26 cellular contexts compared by ENCODE assay signal in genomic region chr9:127492616-127493015, GRCh38.
"Had no signal": no experiment of that assay in that cellular context is flagged by ENCODE, and none has a peak within 500 bp of the region (broad histone marks: within the 10 kb centered on the region; RNA-seq: fewer than 3 reads in every experiment).

No MANE protein-coding gene starts in this region.

- H3K4me1 ChIP-seq: breast epithelium, right lobe of liver had no signal

- DNase-seq: activated CD4-positive, alpha-beta T cell treated with anti-CD3 and anti-CD28 coated beads, Interleukin-2, amount 50 U/mL, for 4 hours; activated CD8-positive, alpha-beta memory T cell treated with anti-CD3 and anti-CD28 coated beads, Interleukin-2, amount 50 U/mL, for 48 hours; activated naive CD4-positive, alpha-beta T cell; activated T-cell treated with anti-CD3 and anti-CD28 coated beads, Interleukin-2, amount 50 U/mL, for 4 hours; adrenal gland; foreskin fibroblast; immature natural killer cell; right lobe of liver; small intestine; stimulated activated CD4-positive, alpha-beta T cell treated with anti-CD3 and anti-CD28 coated beads, Interleukin-2, amount 100 ng/mL, for 24 hours; stomach; T1000 had no signal

- H3K27ac ChIP-seq: adrenal gland, ascending aorta, breast epithelium, coronary artery, right lobe of liver, stomach, suprapubic skin, tibial nerve had no signal

- H3K36me3 ChIP-seq: breast epithelium had no signal

- H3K27ac Mint-ChIP-seq: activated naive CD8-positive, alpha-beta T cell; activated T-helper 2 cell treated with anti-CD3 and anti-CD28 coated beads, Interferon-gamma antibody, Interleukin-2, Interleukin-4, amounts not matched to agents 10 μg/mL and 5 μg/mL and 100 μg/mL, durations not matched to agents 14 hours and 24 hours and 36 hours; immature natural killer cell; mesothelial cell of epicardium; natural killer cell treated with Interleukin-12 subunit alpha and Interleukin-12 subunit beta and Interleukin-15 and Interleukin-18, amount 100 ng/mL, for 72 hours; stimulated activated effector memory CD8-positive, alpha-beta T cell treated with anti-CD3 and anti-CD28 coated beads, Interleukin-12 subunit alpha, Interleukin-12 subunit beta, amount 100 ng/mL, for 72 hours; WTC11 had no signal

- H3K4me3 ChIP-seq: adrenal gland, ascending aorta, breast epithelium, coronary artery, lung, right lobe of liver, stomach, suprapubic skin, tibial nerve had no signal

- H3K27me3 Mint-ChIP-seq: activated naive CD8-positive, alpha-beta T cell; central memory CD8-positive, alpha-beta T cell; natural killer cell treated with Interleukin-12 subunit alpha and Interleukin-12 subunit beta and Interleukin-15 and Interleukin-18, amount 100 ng/mL, for 72 hours had no signal

- H3K9me3 ChIP-seq: adrenal gland, ascending aorta, breast epithelium, right lobe of liver, stomach, suprapubic skin, tibial nerve had no signal

- H3K36me3 Mint-ChIP-seq: natural killer cell treated with Interleukin-12 subunit alpha and Interleukin-12 subunit beta and Interleukin-15 and Interleukin-18, amount 100 ng/mL, for 72 hours had no signal

- ATAC-seq: activated T-cell treated with anti-CD3 and anti-CD28 coated beads, Interleukin-2, amount 50 U/mL, for 4 hours; left lobe of liver; natural killer cell treated with Interleukin-12 subunit alpha and Interleukin-12 subunit beta and Interleukin-15 and Interleukin-18, amount 100 ng/mL, for 72 hours; right lobe of liver; WTC11 had no signal

- H3K27me3 ChIP-seq: adrenal gland, ascending aorta, breast epithelium, right lobe of liver, stomach, suprapubic skin, tibial nerve had no signal

- H3K4me3 Mint-ChIP-seq: activated naive CD8-positive, alpha-beta T cell; activated T-cell treated with anti-CD3 and anti-CD28 coated beads, Interleukin-2, amount 50 U/mL, for 4 hours; central memory CD8-positive, alpha-beta T cell; immature natural killer cell; mesothelial cell of epicardium; natural killer cell treated with Interleukin-12 subunit alpha and Interleukin-12 subunit beta and Interleukin-15 and Interleukin-18, amount 100 ng/mL, for 72 hours; stimulated activated effector memory CD8-positive, alpha-beta T cell treated with anti-CD3 and anti-CD28 coated beads, Interleukin-12 subunit alpha, Interleukin-12 subunit beta, amount 100 ng/mL, for 72 hours; WTC11 had no signal

- H3K9me3 Mint-ChIP-seq: activated T-cell treated with anti-CD3 and anti-CD28 coated beads, Interleukin-2, amount 50 U/mL, for 4 hours; activated T-helper 2 cell treated with anti-CD3 and anti-CD28 coated beads, Interferon-gamma antibody, Interleukin-2, Interleukin-4, amounts not matched to agents 10 μg/mL and 5 μg/mL and 100 μg/mL, durations not matched to agents 14 hours and 24 hours and 36 hours; central memory CD8-positive, alpha-beta T cell; immature natural killer cell; mesothelial cell of epicardium; natural killer cell treated with Interleukin-12 subunit alpha and Interleukin-12 subunit beta and Interleukin-15 and Interleukin-18, amount 100 ng/mL, for 72 hours; stimulated activated effector memory CD8-positive, alpha-beta T cell treated with anti-CD3 and anti-CD28 coated beads, Interleukin-12 subunit alpha, Interleukin-12 subunit beta, amount 100 ng/mL, for 72 hours; WTC11 had no signal

- H3K4me1 Mint-ChIP-seq: central memory CD8-positive, alpha-beta T cell; immature natural killer cell; mesothelial cell of epicardium; stimulated activated effector memory CD8-positive, alpha-beta T cell treated with anti-CD3 and anti-CD28 coated beads, Interleukin-12 subunit alpha, Interleukin-12 subunit beta, amount 100 ng/mL, for 72 hours had no signal
